ENCODE assay signal across 8 cellular contexts in genomic region chr6:110816110-110816409, GRCh38. TPM values are rescaled to one million over a fixed set of nuclear protein-coding genes. Genes with fewer than 3 reads are reported as not detected.
A peak's percentile ranks its signal among the peaks of the same experiment; 100 is the strongest.
DNase-seq lines count a peak whose midpoint lies in the region; ATAC-seq and TF ChIP-seq lines count a peak whose summit lies in the region.

No MANE protein-coding gene starts in this region.

- H3K36me3 ChIP-seq in naive thymus-derived CD4-positive, alpha-beta T cell (ENCODE audit: control insufficient read depth in 2 of 3, insufficient read depth in 3 of 3, low read length in 3 of 3): peaks cover 0 to 6% (median 0%) of the 10 kb centered on the region in 3 experiments

- H3K4me3 Mint-ChIP-seq in IgD-negative memory B cell (peak overlapping the region; percentile 91 to 100 (median 99)), chondrocyte (ENCODE audit: unreplicated experiment) (peak overlapping the region; percentile 99)
- peak overlapping the region; percentile 94 to 100 (median 98) for H3K4me3 Mint-ChIP-seq in naive thymus-derived CD4-positive, alpha-beta T cell

- intact Hi-C loops in naive thymus-derived CD4-positive, alpha-beta T cell (cut with micrococcal nuclease): loop anchor here (2.0 to 10.0 kb wide), 5 partner anchors 441 to 1969 kb away; partner anchors contain the start of genes AK9 (in 1 of the 2), ARMC2 (in 1 of the 2), FIG4 (in 1 of the 2) and FYN (in 1 of the 2)

- H3K4me3 ChIP-seq in AG04449 (ENCODE audit: low read depth, low read length): peak overlapping the region; percentile 94
- peak overlapping the region; percentile 97 for H3K4me3 ChIP-seq in naive thymus-derived CD4-positive, alpha-beta T cell (ENCODE audit: low read length)

- H3K4me1 Mint-ChIP-seq in IgD-negative memory B cell (peaks cover 9 to 26% (median 20%) of the 10 kb centered on the region in 3 donors), chondrocyte (ENCODE audit: low read depth) (peaks cover 21% of the 10 kb centered on the region)
- peaks cover 14 to 46% (median 24%) of the 10 kb centered on the region in 7 donors for H3K4me1 Mint-ChIP-seq in naive thymus-derived CD4-positive, alpha-beta T cell

- peak overlapping the region; percentile 89 for H3K27ac ChIP-seq in naive thymus-derived CD4-positive, alpha-beta T cell (ENCODE audit: low read depth, low read length)

- no peaks in the 10 kb centered on the region for H3K27me3 ChIP-seq in naive thymus-derived CD4-positive, alpha-beta T cell (ENCODE audit: control insufficient read depth in 2 of 2, insufficient read depth in 2 of 2, low read length in 2 of 2)

- DNase-seq in AG04449 (ENCODE audit: low read depth, low spot score): no peak
- no peak for DNase-seq in chondrocyte (ENCODE audit: low spot score)
- no peak for DNase-seq in naive thymus-derived CD4-positive, alpha-beta T cell
- DNase-seq in SW 1271 (lab: John Stamatoyannopoulos, UW): no peak
- DNase-seq in T1000 (lab: John Stamatoyannopoulos, UW): no peak
- DNase-seq in GM03348 (ENCODE audit: low spot score): no peak

- H3K27ac Mint-ChIP-seq in IgD-negative memory B cell (peak overlapping the region; percentile 97 to 99 (median 98)), chondrocyte (ENCODE audit: unreplicated experiment) (peak overlapping the region; percentile 99)
- peak overlapping the region; percentile 89 to 100 (median 99) for H3K27ac Mint-ChIP-seq in naive thymus-derived CD4-positive, alpha-beta T cell

- peaks cover 0 to 2% (median 0%) of the 10 kb centered on the region in 3 donors for H3K9me3 Mint-ChIP-seq in IgD-negative memory B cell
- no peaks in the 10 kb centered on the region for H3K9me3 Mint-ChIP-seq in chondrocyte (ENCODE audit: low read depth)
- H3K9me3 Mint-ChIP-seq in naive thymus-derived CD4-positive, alpha-beta T cell: peaks cover 0 to 6% (median 0%) of the 10 kb centered on the region in 11 donors

- CTCF ChIA-PET in AG04449 (lab: Yijun Ruan, JAX): interaction anchor here (1.1 kb wide), 1 partner anchor 120 kb away, joined by 3 read pairs; no protein-coding TSS in a partner anchor
- CTCF ChIA-PET in naive thymus-derived CD4-positive, alpha-beta T cell (lab: Charles Lee): interaction anchor here (1.2 to 2.3 kb wide), 3 partner anchors 61 to 133 kb away, joined by 5 to 10 read pairs (median 7); no protein-coding TSS in a partner anchor

- no peak for ATAC-seq in naive thymus-derived CD4-positive, alpha-beta T cell
- ATAC-seq in HG03039 (IDR thresholded peaks at IDR 0.05; ENCODE audit: unreplicated experiment): no peak

- POLR2A ChIA-PET in AG04449 (lab: Yijun Ruan, JAX): interaction anchor here (0.9 to 3.1 kb wide), 3 partner anchors 58 to 1125 kb away, joined by 3 to 48 read pairs (median 5); partner anchors contain the start of genes AMD1 and GTF3C6
- POLR2A ChIA-PET in naive thymus-derived CD4-positive, alpha-beta T cell (lab: Charles Lee): interaction anchor here (1.2 to 13.8 kb wide), 11 partner anchors 9 to 668 kb away, joined by 3 to 413 read pairs (median 6); partner anchors contain the start of genes AMD1, GTF3C6 and RPF2

- H3K4me1 ChIP-seq in naive thymus-derived CD4-positive, alpha-beta T cell (ENCODE audit: control insufficient read depth in 2 of 2, insufficient read depth in 2 of 2, low read length in 2 of 2): peaks cover 11 to 15% of the 10 kb centered on the region in 2 donors

- no peak for TF ChIP-seq CTCF in AG04449 (IDR thresholded peaks at IDR 0.05; ENCODE audit: insufficient read depth, low read length, missing control alignments)
- no peak for TF ChIP-seq CTCF in chondrocyte (IDR thresholded peaks at IDR 0.05)

- H3K36me3 Mint-ChIP-seq in IgD-negative memory B cell: peaks cover under 1% of the 10 kb centered on the region
- H3K36me3 Mint-ChIP-seq in chondrocyte (ENCODE audit: low read depth): peaks cover 1% of the 10 kb centered on the region
- H3K36me3 Mint-ChIP-seq in naive thymus-derived CD4-positive, alpha-beta T cell: peaks cover 0 to 2% (median 0%) of the 10 kb centered on the region in 5 donors

- no peaks in the 10 kb centered on the region for H3K9me3 ChIP-seq in naive thymus-derived CD4-positive, alpha-beta T cell (ENCODE audit: control insufficient read depth in 2 of 3, low read length in 3 of 3)

- H3K27me3 Mint-ChIP-seq in IgD-negative memory B cell: no peaks in the 10 kb centered on the region
- no peaks in the 10 kb centered on the region for H3K27me3 Mint-ChIP-seq in chondrocyte (ENCODE audit: low read depth)
- no peaks in the 10 kb centered on the region for H3K27me3 Mint-ChIP-seq in naive thymus-derived CD4-positive, alpha-beta T cell

RNA-seq across cellular contexts. Expression of gene CDK19, which starts 0.8 kb away (rescaled TPM):
- 4.0 TPM for polyA plus RNA-seq in IgD-negative memory B cell
- 13.9 to 21.6 TPM (median 19.7 TPM) in 3 replicates for total RNA-seq in chondrocyte
- total RNA-seq in naive thymus-derived CD4-positive, alpha-beta T cell: 10 to 100 TPM; 11.3 to 24.4 (median 21.0) TPM
- 1 to 10 TPM; 1.3 to 1.4 TPM for polyA plus RNA-seq in naive thymus-derived CD4-positive, alpha-beta T cell

RNA-seq across cellular contexts. Expression of gene AMD1, which starts 58.5 kb away (rescaled TPM):
- polyA plus RNA-seq in IgD-negative memory B cell: 46.2 TPM
- 31.1 to 47.0 TPM (median 32.7 TPM) in 3 replicates for total RNA-seq in chondrocyte
- total RNA-seq in naive thymus-derived CD4-positive, alpha-beta T cell: 100 to 1,000 TPM in 2 of 5 experiments, 10 to 100 TPM in 3; 61.1 to 105 (median 73.8) TPM
- polyA plus RNA-seq in naive thymus-derived CD4-positive, alpha-beta T cell: 10 to 100 TPM; 54.9 to 55.4 TPM
